8 cellular contexts compared by ENCODE assay signal in the genomic region with DNA sequence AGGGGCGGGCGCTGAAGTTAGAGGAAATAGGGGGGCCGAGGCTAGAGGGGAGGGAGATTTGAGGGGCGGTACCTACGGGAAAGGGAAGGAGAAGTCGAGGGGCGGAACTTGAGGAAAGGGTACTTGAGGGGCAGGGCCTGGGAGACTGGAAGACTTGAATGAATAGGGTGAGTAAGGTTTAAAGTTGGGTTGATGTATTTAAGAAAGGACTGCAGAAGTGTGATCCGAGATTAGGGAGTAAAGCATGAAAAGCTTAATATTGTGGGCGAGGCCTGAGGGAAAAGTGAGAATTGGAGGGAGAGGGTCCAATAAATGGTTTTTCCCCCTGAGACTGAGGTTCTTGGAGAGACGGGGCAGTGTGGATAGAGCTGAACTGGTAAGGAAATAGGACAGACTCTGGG. TPM values are rescaled to one million over a fixed set of nuclear protein-coding genes. Genes with fewer than 3 reads are reported as not detected.
DNase-seq lines count a peak whose midpoint lies in the region; ATAC-seq and TF ChIP-seq lines count a peak whose summit lies in the region.

No MANE protein-coding gene starts in this region.

- CTCF ChIA-PET in Caco-2 (lab: Charles Lee): no interaction called here

- POLR2A ChIA-PET in Caco-2 (lab: Charles Lee): interaction anchor here (0.6 kb wide), 1 partner anchor 23 kb away, joined by 3 read pairs; no protein-coding TSS in a partner anchor

- no peaks in the 10 kb centered on the region for H3K9me3 Mint-ChIP-seq in Caco-2 (ENCODE audit: unreplicated experiment)
- H3K9me3 Mint-ChIP-seq in neural progenitor cell: no peaks in the 10 kb centered on the region

- no peak for ATAC-seq in GM21528 (IDR thresholded peaks at IDR 0.05; ENCODE audit: low FRiP score, unreplicated experiment)
- no peak for ATAC-seq in GM18858 (IDR thresholded peaks at IDR 0.05; ENCODE audit: unreplicated experiment)

- H3K4me2 ChIP-seq in MM.1S (ENCODE audit: low read depth, low read length) (peak overlapping the region; percentile 79), neural progenitor cell (peak overlapping the region; percentile 77)

- H3K27ac Mint-ChIP-seq in Caco-2 (ENCODE audit: unreplicated experiment) (peak overlapping the region; percentile 77), neural progenitor cell (peak overlapping the region; percentile 52)

- H3K4me3 Mint-ChIP-seq in Caco-2 (ENCODE audit: unreplicated experiment) (peak overlapping the region; percentile 90), neural progenitor cell (peak overlapping the region; percentile 91)

- no peaks in the 10 kb centered on the region for H3K9me2 ChIP-seq in MM.1S (replicated peaks; ENCODE audit: insufficient read depth, low read length)

- H3K9ac ChIP-seq in MM.1S (ENCODE audit: low read length): peak overlapping the region; percentile 93; the same call in 1 of the 2 replicates
- peak overlapping the region; percentile 44 for H3K9ac ChIP-seq in neural progenitor cell

- H2AFZ ChIP-seq in MM.1S (ENCODE audit: low read length) (peak overlapping the region; percentile 99), neural progenitor cell (replicated peaks) (peak overlapping the region; percentile 94)

- TF ChIP-seq CTCF in Caco-2 (IDR thresholded peaks at IDR 0.05; ENCODE audit: insufficient read depth in 1 of 2, low read depth in 1 of 2, low read length in 1 of 2, severe bottlenecking in 1 of 2, unreplicated experiment in 1 of 2): no peak
- no peak for TF ChIP-seq CTCF in MM.1S (IDR thresholded peaks at IDR 0.05; ENCODE audit: low read length)
- no peak for TF ChIP-seq CTCF in neural progenitor cell (IDR thresholded peaks at IDR 0.05)

- H3K4me1 ChIP-seq in Caco-2 (0 out of 2 replicates have a peak, but pooled peaks cover 5% of the 10 kb centered on the region), MM.1S (ENCODE audit: low read length) (peaks cover 10% of the 10 kb centered on the region; the same call in 1 of the 2 replicates), neural progenitor cell (peaks cover 3% of the 10 kb centered on the region)

- peaks cover 34% of the 10 kb centered on the region for H3K36me3 Mint-ChIP-seq in Caco-2 (ENCODE audit: insufficient read depth, unreplicated experiment)
- H3K36me3 Mint-ChIP-seq in neural progenitor cell: peaks cover 4% of the 10 kb centered on the region

- H3K36me3 ChIP-seq in Caco-2 (ENCODE audit: control insufficient read depth, insufficient read depth, low read length): no peaks in the 10 kb centered on the region; the same call in 1 of the 2 replicates
- 0 out of 2 replicates have a peak, but pooled peaks cover 4% of the 10 kb centered on the region for H3K36me3 ChIP-seq in MM.1S (replicated peaks; ENCODE audit: insufficient read depth, low read length)
- peaks cover 7% of the 10 kb centered on the region for H3K36me3 ChIP-seq in neural progenitor cell

- no peaks in the 10 kb centered on the region for H4K20me1 ChIP-seq in MM.1S (ENCODE audit: insufficient read depth, low read length)
- H4K20me1 ChIP-seq in neural progenitor cell (ENCODE audit: low read depth): no peaks in the 10 kb centered on the region

- no TSS peak for BruUV-seq in Caco-2 (replicated peaks; lab: Mats Ljungman, UMichigan)

- intact Hi-C loops in Caco-2 (cut with micrococcal nuclease; ENCODE audit: unreplicated experiment): loop anchor here (5.0 kb wide), 1 partner anchor 85 kb away; no protein-coding TSS in a partner anchor

- peaks cover 4% of the 10 kb centered on the region; the same call in 1 of the 2 replicates for H3F3A ChIP-seq in MM.1S (ENCODE audit: insufficient read depth, low read length)
- H3F3A ChIP-seq in neural progenitor cell (ENCODE audit: low read depth): peaks cover 14% of the 10 kb centered on the region

- H3K27me3 ChIP-seq in Caco-2 (replicated peaks; ENCODE audit: control insufficient read depth, insufficient read depth, low read length) (no peaks in the 10 kb centered on the region), MM.1S (replicated peaks; ENCODE audit: insufficient read depth, low read length) (no peaks in the 10 kb centered on the region), neural progenitor cell (no peaks in the 10 kb centered on the region)

- peak overlapping the region; percentile 72 for H3K4me3 ChIP-seq in Caco-2 (ENCODE audit: low read depth, low read length)
- H3K4me3 ChIP-seq in MM.1S (ENCODE audit: low read length): peak overlapping the region; percentile 99
- H3K4me3 ChIP-seq in neural progenitor cell: peak overlapping the region; percentile 61

- DNase-seq in Caco-2 (peak in 1 of 2 experiments; percentile 87), MM.1S (no peak), ecto neural progenitor cell (ENCODE audit: low spot score) (peak; percentile 90), neural progenitor cell (ENCODE audit: low spot score) (no peak), dermis blood vessel endothelial cell (no peak), activated gamma-delta T cell (lab: John Stamatoyannopoulos, UW) (no peak)

- H3K9me3 ChIP-seq in Caco-2 (no peaks in the 10 kb centered on the region), MM.1S (replicated peaks; ENCODE audit: insufficient read depth, low read length) (no peaks in the 10 kb centered on the region), neural progenitor cell (ENCODE audit: low read depth) (no peaks in the 10 kb centered on the region)

- H3K4me1 Mint-ChIP-seq in Caco-2 (ENCODE audit: low read depth, unreplicated experiment): peaks cover 14% of the 10 kb centered on the region
- peaks cover 30% of the 10 kb centered on the region for H3K4me1 Mint-ChIP-seq in neural progenitor cell

- no peaks in the 10 kb centered on the region for H3K27me3 Mint-ChIP-seq in Caco-2 (ENCODE audit: insufficient read depth, unreplicated experiment)
- H3K27me3 Mint-ChIP-seq in neural progenitor cell (ENCODE audit: insufficient read depth, low read depth): no peaks in the 10 kb centered on the region

- H3K27ac ChIP-seq in MM.1S (ENCODE audit: low read length) (peak overlapping the region; percentile 83; the same call in 1 of the 2 replicates), neural progenitor cell (no peak overlapping the region)

- H3K79me2 ChIP-seq in MM.1S (ENCODE audit: low read length): peaks cover 60% of the 10 kb centered on the region
- peaks cover 56% of the 10 kb centered on the region for H3K79me2 ChIP-seq in neural progenitor cell (ENCODE audit: low read depth)

RNA-seq across cellular contexts. Expression of a gene that starts 0.7 kb away (rescaled TPM):
- total RNA-seq in Caco-2 (2022): 8.2 and 11.4 TPM in 2 replicates
- total RNA-seq in neural progenitor cell (ENCODE audit: low replicate concordance): 19.0 and 29.7 TPM in 2 replicates
- total RNA-seq in dermis blood vessel endothelial cell: 12.5 and 19.9 TPM in 2 replicates

RNA-seq across cellular contexts. Expression of a gene that starts 0.9 kb away (rescaled TPM):
- total RNA-seq in Caco-2 (2022): 34.0 and 38.0 TPM in 2 replicates
- total RNA-seq in neural progenitor cell (ENCODE audit: low replicate concordance): 48.7 and 94.4 TPM in 2 replicates
- 14.8 and 15.7 TPM in 2 replicates for total RNA-seq in dermis blood vessel endothelial cell

RNA-seq across cellular contexts. Expression of a gene that starts 29.9 kb away (rescaled TPM):
- total RNA-seq in Caco-2 (2022) (27.8 and 33.1 TPM in 2 replicates), neural progenitor cell (ENCODE audit: low replicate concordance) (59.1 and 80.2 TPM in 2 replicates), dermis blood vessel endothelial cell (23.8 and 30.1 TPM in 2 replicates)

RNA-seq across cellular contexts. Expression of a gene that starts 57.8 kb away (rescaled TPM):
- total RNA-seq in Caco-2 (2022) (215 and 225 TPM in 2 replicates), neural progenitor cell (ENCODE audit: low replicate concordance) (72.7 and 73.9 TPM in 2 replicates), dermis blood vessel endothelial cell (93.3 and 165 TPM in 2 replicates)
